In the genomic region with DNA sequence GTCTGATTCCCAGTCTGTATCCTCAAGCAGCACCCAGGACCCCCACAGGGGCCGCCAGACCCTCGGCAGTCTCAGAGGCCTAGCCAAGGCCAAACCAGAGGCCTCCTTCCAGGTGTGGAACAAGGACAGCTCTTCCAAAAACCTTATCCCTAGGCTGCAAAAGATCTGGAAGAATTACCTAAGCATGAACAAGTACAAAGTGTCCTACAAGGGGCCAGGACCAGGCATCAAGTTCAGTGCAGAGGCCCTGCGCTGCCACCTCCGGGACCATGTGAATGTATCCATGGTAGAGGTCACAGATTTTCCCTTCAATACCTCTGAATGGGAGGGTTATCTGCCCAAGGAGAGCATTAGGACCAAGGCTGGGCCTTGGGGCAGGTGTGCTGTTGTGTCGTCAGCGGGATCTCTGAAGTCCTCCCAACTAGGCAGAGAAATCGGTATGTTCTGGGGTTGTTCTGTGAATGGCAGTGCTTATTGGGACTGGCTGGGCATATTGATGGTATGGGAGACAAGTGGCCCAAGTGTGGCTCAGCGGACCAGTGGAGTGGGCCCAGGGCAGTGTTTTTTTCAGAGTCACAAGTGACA, we compare ENCODE assay signal across 13 cellular contexts.
DNase-seq lines count a peak whose midpoint lies in the region; ATAC-seq and TF ChIP-seq lines count a peak whose summit lies in the region.
"Had no signal": no experiment of that assay in that cellular context is flagged by ENCODE, and none has a peak within 500 bp of the region (broad histone marks: within the 10 kb centered on the region; RNA-seq: fewer than 3 reads in every experiment).

No MANE protein-coding gene starts in this region.

- H3K4me1 Mint-ChIP-seq in activated CD4-positive, alpha-beta memory T cell treated with anti-CD3 and anti-CD28 coated beads for 36 hours (ENCODE audit: low read depth): peaks cover 88% of the 10 kb centered on the region
- peaks cover 62 to 92% of the 10 kb centered on the region in 2 donors for H3K4me1 Mint-ChIP-seq in immature natural killer cell

- H3K9me3 Mint-ChIP-seq in activated CD4-positive, alpha-beta memory T cell treated with anti-CD3 and anti-CD28 coated beads for 36 hours: no peaks in the 10 kb centered on the region
- no peaks in the 10 kb centered on the region for H3K9me3 Mint-ChIP-seq in immature natural killer cell

- H3K4me1 ChIP-seq in BLaER1 treated with 17β-estradiol and CSF1 and Interleukin-3, amounts not matched to agents 10 nM and 100 nM: peaks cover 45 to 63% (median 47%) of the 10 kb centered on the region in 10 experiments

- H3K27me3 Mint-ChIP-seq in activated CD4-positive, alpha-beta memory T cell treated with anti-CD3 and anti-CD28 coated beads for 36 hours: no peaks in the 10 kb centered on the region
- H3K27me3 Mint-ChIP-seq in immature natural killer cell (ENCODE audit: low read depth in 3 of 3): peaks cover 0 to 2% (median 0%) of the 10 kb centered on the region in 3 donors

- peaks cover 45 to 100% (median 94%) of the 10 kb centered on the region in 11 experiments for H3K36me3 ChIP-seq in BLaER1 treated with 17β-estradiol and CSF1 and Interleukin-3, amounts not matched to agents 10 nM and 100 nM
- H3K36me3 ChIP-seq in GM06990 (ENCODE audit: control insufficient read depth, insufficient read depth, low read length): peaks cover 35% of the 10 kb centered on the region

- intact Hi-C loops in activated CD4-positive, alpha-beta memory T cell treated with anti-CD3 and anti-CD28 coated beads for 36 hours (cut with micrococcal nuclease): loop anchor here (5.0 to 10.0 kb wide), 2 partner anchors 91 to 762 kb away; no protein-coding TSS in a partner anchor

- CTCF ChIA-PET in activated CD4-positive, alpha-beta memory T cell treated with anti-CD3 and anti-CD28 coated beads for 36 hours (lab: Charles Lee): no interaction called here

- no peak overlapping the region for H3K4me3 ChIP-seq in BLaER1 treated with 17β-estradiol and CSF1 and Interleukin-3, amounts not matched to agents 10 nM and 100 nM
- peak overlapping the region; percentile 50 for H3K4me3 ChIP-seq in GM06990 (replicated peaks; ENCODE audit: low read depth, low read length)
- H3K4me3 ChIP-seq: left ventricle myocardium inferior had no signal

- H3K4me2 ChIP-seq in BLaER1 treated with 17β-estradiol and CSF1 and Interleukin-3, amounts not matched to agents 10 nM and 100 nM: peak overlapping the region; percentile 42 to 84 (median 57); a peak in 20 of 22 replicates

- H3K9ac ChIP-seq in BLaER1 treated with 17β-estradiol and CSF1 and Interleukin-3, amounts not matched to agents 10 nM and 100 nM: no peak overlapping the region; a peak in 1 of 22 replicates

- POLR2A ChIA-PET in activated CD4-positive, alpha-beta memory T cell treated with anti-CD3 and anti-CD28 coated beads for 36 hours (lab: Charles Lee): interaction anchor here (1.3 to 1.6 kb wide), 2 partner anchors 16 to 161 kb away, joined by 3 to 5 read pairs; no protein-coding TSS in a partner anchor

- TF ChIP-seq CTCF in GM06990 (IDR thresholded peaks at IDR 0.05; ENCODE audit: insufficient read depth, low read length, poor library complexity, severe bottlenecking): no peak

- H3K27me3 ChIP-seq in BLaER1 treated with 17β-estradiol and CSF1 and Interleukin-3, amounts not matched to agents 10 nM and 100 nM: no peaks in the 10 kb centered on the region
- no peaks in the 10 kb centered on the region for H3K27me3 ChIP-seq in GM06990 (replicated peaks; ENCODE audit: control insufficient read depth, insufficient read depth, low read length)

- ATAC-seq in HG02884 (IDR thresholded peaks at IDR 0.05; ENCODE audit: unreplicated experiment): no peak
- ATAC-seq in HG03097 (IDR thresholded peaks at IDR 0.05; ENCODE audit: low FRiP score, unreplicated experiment): no peak

- H3K9me3 ChIP-seq in BLaER1 treated with 17β-estradiol and CSF1 and Interleukin-3, amounts not matched to agents 10 nM and 100 nM (replicated peaks in 1 of 11): peaks cover 0 to 10% (median 1%) of the 10 kb centered on the region in 11 experiments; a peak in 6 of 22 replicates
- H3K9me3 ChIP-seq: left ventricle myocardium inferior had no signal

- DNase-seq in GM06990 (ENCODE audit: extremely low read depth, insufficient read length) (no peak), immature natural killer cell (no peak), NCI-H1436 treated with DMSO at 0.1 percent for 48 hours (lab: John Stamatoyannopoulos, UW) (no peak)
- DNase-seq in activated CD4-positive, alpha-beta memory T cell treated with anti-CD3 and anti-CD28 coated beads for 36 hours: no peak
- no peak for DNase-seq in stimulated activated naive CD4-positive, alpha-beta T cell (lab: John Stamatoyannopoulos, UW)
- DNase-seq: cortex of kidney, left ventricle myocardium inferior, NCI-H1105, NCI-H446, OCI-M1 had no signal

- peak overlapping the region; percentile 47 for H3K4me3 Mint-ChIP-seq in activated CD4-positive, alpha-beta memory T cell treated with anti-CD3 and anti-CD28 coated beads for 36 hours
- peak overlapping the region in 2 of 5 donors; percentile 60 to 66 for H3K4me3 Mint-ChIP-seq in immature natural killer cell

- peak overlapping the region; percentile 92 for H3K27ac Mint-ChIP-seq in activated CD4-positive, alpha-beta memory T cell treated with anti-CD3 and anti-CD28 coated beads for 36 hours
- H3K27ac Mint-ChIP-seq in immature natural killer cell: peak overlapping the region; percentile 67 to 95 (median 86)

- peak overlapping the region in 8 of 11 experiments; percentile 1 to 81 (median 50); a peak in 10 of 22 replicates for H3K27ac ChIP-seq in BLaER1 treated with 17β-estradiol and CSF1 and Interleukin-3, amounts not matched to agents 10 nM and 100 nM

- H4K20me1 ChIP-seq in BLaER1 treated with 17β-estradiol and CSF1 and Interleukin-3, amounts not matched to agents 10 nM and 100 nM: peaks cover 0 to 49% (median 0%) of the 10 kb centered on the region in 11 experiments; a peak in 4 of 22 replicates

- peaks cover 86% of the 10 kb centered on the region for H3K36me3 Mint-ChIP-seq in activated CD4-positive, alpha-beta memory T cell treated with anti-CD3 and anti-CD28 coated beads for 36 hours
- peaks cover 32 to 67% (median 44%) of the 10 kb centered on the region in 3 donors for H3K36me3 Mint-ChIP-seq in immature natural killer cell
